In the genomic region with DNA sequence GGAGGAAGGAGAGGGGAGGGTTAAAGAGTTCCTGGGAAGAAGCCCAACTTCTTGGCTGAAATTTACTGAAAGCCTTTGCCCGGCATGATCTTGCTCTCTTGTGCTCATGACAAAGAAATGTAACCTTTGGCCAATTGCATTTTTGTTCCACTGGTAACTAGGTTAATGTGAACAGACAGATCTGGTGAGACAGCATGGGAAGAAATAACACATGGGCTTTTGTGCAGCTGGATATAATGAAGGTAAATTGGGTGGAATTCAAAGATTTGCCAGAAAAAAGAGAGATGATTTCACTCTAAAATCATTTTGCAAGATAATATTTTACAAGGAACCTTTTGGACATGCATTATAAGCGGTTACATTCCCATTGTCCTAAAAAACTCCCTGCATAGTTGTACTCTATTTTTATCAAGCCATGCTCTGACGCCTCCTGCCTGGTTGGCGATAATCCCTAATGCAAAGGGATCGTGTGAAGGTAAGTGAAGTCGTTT, we compare ENCODE assay signal across 10 cellular contexts.
DNase-seq lines count a peak whose midpoint lies in the region; ATAC-seq, FAIRE-seq and TF ChIP-seq lines count a peak whose summit lies in the region.
"Had no signal": no experiment of that assay in that cellular context is flagged by ENCODE, and none has a peak within 500 bp of the region (broad histone marks: within the 10 kb centered on the region; RNA-seq: fewer than 3 reads in every experiment).

No MANE protein-coding gene starts in this region.

- H3K27me3 ChIP-seq in endodermal cell (ENCODE audit: control insufficient read depth, insufficient read depth, low read length, poor library complexity, severe bottlenecking), result no peaks in the 10 kb centered on the region

- FAIRE-seq in urothelium cell line (lab: Jason Lieb, UNC), result no peak
- FAIRE-seq: A204.1 had no signal

- no peak overlapping the region for H3K9ac ChIP-seq in endodermal cell (ENCODE audit: extremely low read depth, low read length, poor library complexity, severe bottlenecking)

- DNase-seq in DMS53 (lab: John Stamatoyannopoulos, UW), result peak; percentile 5
- DNase-seq in DMS53 treated with DMSO at 0.1 percent for 48 hours (lab: John Stamatoyannopoulos, UW; ENCODE audit: unreplicated experiment), result no peak
- no peak for DNase-seq in endodermal cell
- no peak for DNase-seq in mesothelial cell of epicardium (ENCODE audit: low spot score in 2 of 2, unreplicated experiment in 2 of 2)
- DNase-seq in urothelium cell line (ENCODE audit: low spot score), result peak; percentile 53
- no peak for DNase-seq in activated CD4-positive, alpha-beta T cell treated with anti-CD3 and anti-CD28 coated beads, Interleukin-2, amount 50 U/mL, for 48 hours
- DNase-seq: activated T-cell treated with anti-CD3 and anti-CD28 coated beads, Interleukin-2, amount 50 U/mL, for 4 hours had no signal

- no peaks in the 10 kb centered on the region for H3K9me3 ChIP-seq in endodermal cell (ENCODE audit: control insufficient read depth, low read length)

- no peak overlapping the region for H3K4me3 Mint-ChIP-seq in endodermal cell
- peak overlapping the region; percentile 4 for H3K4me3 Mint-ChIP-seq in mesothelial cell of epicardium
- H3K4me3 Mint-ChIP-seq: activated T-cell treated with anti-CD3 and anti-CD28 coated beads, Interleukin-2, amount 50 U/mL, for 4 hours had no signal

- H3K36me3 Mint-ChIP-seq in endodermal cell (ENCODE audit: low read depth) (no peaks in the 10 kb centered on the region), mesothelial cell of epicardium (no peaks in the 10 kb centered on the region)

- ATAC-seq in GM21381 (IDR thresholded peaks at IDR 0.05; ENCODE audit: unreplicated experiment) (no peak), GM21447 (IDR thresholded peaks at IDR 0.05; ENCODE audit: unreplicated experiment) (no peak)
- ATAC-seq: activated T-cell treated with anti-CD3 and anti-CD28 coated beads, Interleukin-2, amount 50 U/mL, for 4 hours had no signal

- H3K27me3 Mint-ChIP-seq in endodermal cell (ENCODE audit: insufficient read depth), result peaks cover 10% of the 10 kb centered on the region
- H3K27me3 Mint-ChIP-seq in mesothelial cell of epicardium (ENCODE audit: low read depth), result no peaks in the 10 kb centered on the region

- no peaks in the 10 kb centered on the region for H3K36me3 ChIP-seq in endodermal cell (ENCODE audit: control insufficient read depth, insufficient read depth, low read length)

- H3K27ac ChIP-seq in endodermal cell (ENCODE audit: low read depth, low read length), result peak overlapping the region; percentile 88

- H3K9me3 Mint-ChIP-seq in endodermal cell (peaks cover 3% of the 10 kb centered on the region), mesothelial cell of epicardium (peaks cover 3% of the 10 kb centered on the region)
- H3K9me3 Mint-ChIP-seq: activated T-cell treated with anti-CD3 and anti-CD28 coated beads, Interleukin-2, amount 50 U/mL, for 4 hours had no signal

- whole genome bisulfite sequencing in endodermal cell (ENCODE audit: insufficient coverage in 1 of 2, insufficient read length in 1 of 2), 2 experiments, result 81 to 90% methylated on average over 2 to 6 of the region's 6 CpGs

- H3K27ac Mint-ChIP-seq in endodermal cell, result no peak overlapping the region
- H3K27ac Mint-ChIP-seq in mesothelial cell of epicardium, result peak overlapping the region; percentile 81

- H3K4me1 Mint-ChIP-seq in endodermal cell (peaks cover 10% of the 10 kb centered on the region), mesothelial cell of epicardium (peaks cover 23% of the 10 kb centered on the region)

- no peak for TF ChIP-seq CTCF in endodermal cell (conservative IDR thresholded peaks at IDR 0.05)
- TF ChIP-seq CTCF in mesothelial cell of epicardium (IDR thresholded peaks at IDR 0.05; ENCODE audit: unreplicated experiment), result no peak

- H3K4me3 ChIP-seq in endodermal cell (ENCODE audit: low read length), result no peak overlapping the region

- no peaks in the 10 kb centered on the region for H3K4me1 ChIP-seq in endodermal cell (ENCODE audit: control insufficient read depth, insufficient read depth, low read length)

Comparison
In these comparisons a context has a peak if more than half of its experiments do, and no peak if none do; other contexts are left out.
1. DNase-seq: peak in DMS53 (single experiment) and urothelium cell line (single experiment); none in DMS53 treated with DMSO at 0.1 percent for 48 hours (single experiment), endodermal cell (single experiment), mesothelial cell of epicardium (0 of 2) and activated CD4-positive, alpha-beta T cell treated with anti-CD3 and anti-CD28 coated beads, Interleukin-2, amount 50 U/mL, for 48 hours (0 of 2).